Comparison of ENCODE assay signal across 32 cellular contexts in genomic region chr10:35722226-35722625, GRCh38.
"Had no signal": no experiment of that assay in that cellular context is flagged by ENCODE, and none has a peak within 500 bp of the region (broad histone marks: within the 10 kb centered on the region; RNA-seq: fewer than 3 reads in every experiment).

No MANE protein-coding gene starts in this region.

- H3K27me3 Mint-ChIP-seq: activated B cell treated with CpG ODN at 0.5 μM for 24 hours; activated CD4-positive, alpha-beta T cell treated with anti-CD3 and anti-CD28 coated beads, Interleukin-2, amount 10 ng/mL, durations not matched to agents 24 days and 14 days; activated CD8-positive, alpha-beta T cell treated with anti-CD3 and anti-CD28 coated beads for 36 hours; activated naive CD8-positive, alpha-beta T cell treated with anti-CD3 and anti-CD28 coated beads, Interleukin-2, amount 10 ng/mL, durations not matched to agents 7 days and 5 days had no signal

- H3K9me3 Mint-ChIP-seq: activated B cell treated with CpG ODN at 0.5 μM for 24 hours; activated CD4-positive, alpha-beta memory T cell treated with anti-CD3 and anti-CD28 coated beads for 36 hours; activated CD4-positive, alpha-beta T cell treated with anti-CD3 and anti-CD28 coated beads, Interleukin-2, amount 10 ng/mL, durations not matched to agents 24 days and 14 days; activated CD8-positive, alpha-beta T cell treated with anti-CD3 and anti-CD28 coated beads for 36 hours; activated naive CD4-positive, alpha-beta T cell treated with anti-CD3 and anti-CD28 coated beads, Interleukin-2, amount 10 ng/mL, durations not matched to agents 7 days and 5 days; activated naive CD4-positive, alpha-beta T cell treated with anti-CD3 and anti-CD28 coated beads, Interleukin-2, amount 50 U/mL, for 24 hours; activated naive CD8-positive, alpha-beta T cell treated with anti-CD3 and anti-CD28 coated beads, Interleukin-2, amount 10 ng/mL, durations not matched to agents 7 days and 5 days; activated naive CD8-positive, alpha-beta T cell treated with anti-CD3 and anti-CD28 coated beads, Interleukin-2, amount 50 U/mL, for 24 hours; activated T-helper 2 cell treated with anti-CD3 and anti-CD28 coated beads, Interferon-gamma antibody, Interleukin-2, Interleukin-4, amounts not matched to agents 10 μg/mL and 5 μg/mL and 100 μg/mL, durations not matched to agents 14 hours and 24 hours and 36 hours; T-helper 1 cell treated with Interleukin-12 subunit alpha and Interleukin-12 subunit beta and Interleukin-4 antibody, amounts not matched to agents 30 μg/mL and 1 μg/mL, for 36 hours; T-helper 2 cell treated with Interferon-gamma antibody and Interleukin-4, amounts not matched to agents 5 μg/mL and 100 μg/mL, for 36 hours had no signal

- H3K4me3 Mint-ChIP-seq: activated B cell treated with CpG ODN at 0.5 μM for 24 hours; activated CD4-positive, alpha-beta memory T cell treated with anti-CD3 and anti-CD28 coated beads for 36 hours; activated CD4-positive, alpha-beta T cell treated with anti-CD3 and anti-CD28 coated beads, Interleukin-2, amount 10 ng/mL, durations not matched to agents 24 days and 14 days; activated CD8-positive, alpha-beta T cell treated with anti-CD3 and anti-CD28 coated beads for 36 hours; activated naive CD4-positive, alpha-beta T cell treated with anti-CD3 and anti-CD28 coated beads, Interleukin-2, amount 10 ng/mL, durations not matched to agents 7 days and 5 days; activated naive CD4-positive, alpha-beta T cell treated with anti-CD3 and anti-CD28 coated beads, Interleukin-2, amount 50 U/mL, for 24 hours; activated naive CD8-positive, alpha-beta T cell; activated naive CD8-positive, alpha-beta T cell treated with anti-CD3 and anti-CD28 coated beads, Interleukin-2, amount 10 ng/mL, durations not matched to agents 7 days and 5 days; activated naive CD8-positive, alpha-beta T cell treated with anti-CD3 and anti-CD28 coated beads, Interleukin-2, amount 50 U/mL, for 24 hours; T-helper 1 cell treated with Interleukin-12 subunit alpha and Interleukin-12 subunit beta and Interleukin-4 antibody, amounts not matched to agents 30 μg/mL and 1 μg/mL, for 36 hours; T-helper 2 cell treated with Interferon-gamma antibody and Interleukin-4, amounts not matched to agents 5 μg/mL and 100 μg/mL, for 36 hours had no signal

- H3K4me1 Mint-ChIP-seq: activated B cell treated with CpG ODN at 0.5 μM for 24 hours; activated CD4-positive, alpha-beta T cell treated with anti-CD3 and anti-CD28 coated beads, Interleukin-2, amount 10 ng/mL, durations not matched to agents 24 days and 14 days; activated naive CD4-positive, alpha-beta T cell treated with anti-CD3 and anti-CD28 coated beads, Interleukin-2, amount 10 ng/mL, durations not matched to agents 7 days and 5 days; activated naive CD4-positive, alpha-beta T cell treated with anti-CD3 and anti-CD28 coated beads, Interleukin-2, amount 50 U/mL, for 24 hours; activated naive CD8-positive, alpha-beta T cell treated with anti-CD3 and anti-CD28 coated beads, Interleukin-2, amount 10 ng/mL, durations not matched to agents 7 days and 5 days; activated naive CD8-positive, alpha-beta T cell treated with anti-CD3 and anti-CD28 coated beads, Interleukin-2, amount 50 U/mL, for 24 hours had no signal

- DNase-seq: activated B cell treated with CpG ODN at 0.5 μM for 24 hours; activated CD4-positive, alpha-beta memory T cell treated with anti-CD3 and anti-CD28 coated beads for 36 hours; activated CD4-positive, alpha-beta T cell treated with anti-CD3 and anti-CD28 coated beads for 4 hours; activated CD4-positive, alpha-beta T cell treated with anti-CD3 and anti-CD28 coated beads, Interleukin-2, amount 10 ng/mL, durations not matched to agents 24 days and 14 days; activated CD4-positive, alpha-beta T cell treated with anti-CD3 and anti-CD28 coated beads, Interleukin-2, amount 50 U/mL, for 1 hour; activated CD4-positive, alpha-beta T cell treated with anti-CD3 and anti-CD28 coated beads, Interleukin-2, amount 50 U/mL, for 4 hours; activated CD4-positive, CD25-positive, alpha-beta regulatory T cell treated with anti-CD3 and anti-CD28 coated beads, Interleukin-2, amount 50 U/mL, for 72 hours; activated CD8-positive, alpha-beta memory T cell treated with anti-CD3 and anti-CD28 coated beads, Interleukin-2, amount 50 U/mL, for 4 hours; activated CD8-positive, alpha-beta T cell treated with anti-CD3 and anti-CD28 coated beads for 36 hours; activated effector memory CD4-positive, alpha-beta T cell treated with Interleukin-2 at 50 U/mL for 16 hours; activated gamma-delta T cell; activated naive CD4-positive, alpha-beta T cell treated with anti-CD3 and anti-CD28 coated beads, Interleukin-2, amount 10 ng/mL, durations not matched to agents 7 days and 5 days; activated naive CD4-positive, alpha-beta T cell treated with Interleukin-2 at 50 U/mL for 16 hours; activated naive CD8-positive, alpha-beta T cell treated with anti-CD3 and anti-CD28 coated beads, Interleukin-2, amount 10 ng/mL, durations not matched to agents 7 days and 5 days; activated naive CD8-positive, alpha-beta T cell treated with anti-CD3 and anti-CD28 coated beads, Interleukin-2, amount 50 U/mL, for 24 hours; activated T-cell treated with anti-CD3 and anti-CD28 coated beads for 4 hours; activated T-cell treated with anti-CD3 and anti-CD28 coated beads, Interleukin-2, amount 50 U/mL, for 1 hour; activated T-cell treated with anti-CD3 and anti-CD28 coated beads, Interleukin-2, amount 50 U/mL, for 48 hours; amniotic stem cell; aorta; body of pancreas; brain microvascular endothelial cell; central memory CD4-positive, alpha-beta T cell; cerebellar nuclear complex; T-helper 1 cell; T-helper 2 cell; T-helper 9 cell had no signal

- ATAC-seq: activated CD8-positive, alpha-beta T cell treated with anti-CD3 and anti-CD28 coated beads for 36 hours; activated naive CD8-positive, alpha-beta T cell treated with anti-CD3 and anti-CD28 coated beads, Interleukin-2, amount 50 U/mL, for 24 hours; body of pancreas had no signal

- H3K36me3 Mint-ChIP-seq: activated CD4-positive, alpha-beta memory T cell treated with anti-CD3 and anti-CD28 coated beads for 36 hours; activated naive CD4-positive, alpha-beta T cell treated with anti-CD3 and anti-CD28 coated beads, Interleukin-2, amount 10 ng/mL, durations not matched to agents 7 days and 5 days; activated naive CD4-positive, alpha-beta T cell treated with anti-CD3 and anti-CD28 coated beads, Interleukin-2, amount 50 U/mL, for 24 hours; activated naive CD8-positive, alpha-beta T cell; activated naive CD8-positive, alpha-beta T cell treated with anti-CD3 and anti-CD28 coated beads, Interleukin-2, amount 10 ng/mL, durations not matched to agents 7 days and 5 days had no signal

- H3K27ac Mint-ChIP-seq: activated B cell treated with CpG ODN at 0.5 μM for 24 hours; activated CD4-positive, alpha-beta memory T cell treated with anti-CD3 and anti-CD28 coated beads for 36 hours; activated CD4-positive, alpha-beta T cell treated with anti-CD3 and anti-CD28 coated beads, Interleukin-2, amount 10 ng/mL, durations not matched to agents 24 days and 14 days; activated CD8-positive, alpha-beta T cell treated with anti-CD3 and anti-CD28 coated beads for 36 hours; activated naive CD4-positive, alpha-beta T cell treated with anti-CD3 and anti-CD28 coated beads, Interleukin-2, amount 10 ng/mL, durations not matched to agents 7 days and 5 days; activated naive CD4-positive, alpha-beta T cell treated with anti-CD3 and anti-CD28 coated beads, Interleukin-2, amount 50 U/mL, for 24 hours; activated naive CD8-positive, alpha-beta T cell; activated naive CD8-positive, alpha-beta T cell treated with anti-CD3 and anti-CD28 coated beads, Interleukin-2, amount 10 ng/mL, durations not matched to agents 7 days and 5 days; activated naive CD8-positive, alpha-beta T cell treated with anti-CD3 and anti-CD28 coated beads, Interleukin-2, amount 50 U/mL, for 24 hours; activated T-helper 2 cell treated with anti-CD3 and anti-CD28 coated beads, Interferon-gamma antibody, Interleukin-2, Interleukin-4, amounts not matched to agents 10 μg/mL and 5 μg/mL and 100 μg/mL, durations not matched to agents 14 hours and 24 hours and 36 hours; T-helper 1 cell treated with Interleukin-12 subunit alpha and Interleukin-12 subunit beta and Interleukin-4 antibody, amounts not matched to agents 30 μg/mL and 1 μg/mL, for 36 hours; T-helper 2 cell treated with Interferon-gamma antibody and Interleukin-4, amounts not matched to agents 5 μg/mL and 100 μg/mL, for 36 hours had no signal
